1 cellular context compared by ENCODE assay signal in genomic region chr3:5002174-5002870, GRCh38.
TF ChIP-seq lines count a peak whose summit lies in the region.

No MANE protein-coding gene starts in this region.

TF ChIP-seq in HepG2, 621 proteins besides CTCF, POLR2A, EP300 and RAD21:
- TF ChIP-seq GTF3A (CRISPR knock-in tag; conservative IDR thresholded peaks at IDR 0.05): no peak
- TF ChIP-seq EED (CRISPR knock-in tag; IDR thresholded peaks at IDR 0.05): no peak
- no peak for TF ChIP-seq ZNF224 (CRISPR knock-in tag; IDR thresholded peaks at IDR 0.05)
- no peak for TF ChIP-seq ZNF354B (CRISPR knock-in tag; IDR thresholded peaks at IDR 0.05)
- no peak for TF ChIP-seq NFE2L2 (IDR thresholded peaks at IDR 0.05; ENCODE audit: low read length)
- TF ChIP-seq FOXO4 (CRISPR knock-in tag; conservative IDR thresholded peaks at IDR 0.05): no peak
- TF ChIP-seq PBX2 (CRISPR knock-in tag; IDR thresholded peaks at IDR 0.05): no peak
- TF ChIP-seq ZSCAN9 (CRISPR knock-in tag; IDR thresholded peaks at IDR 0.05; ENCODE audit: borderline replicate concordance): no peak
- no peak for TF ChIP-seq FOXA3 (CRISPR knock-in tag; IDR thresholded peaks at IDR 0.05)
- no peak for TF ChIP-seq KDM5B (CRISPR knock-in tag; IDR thresholded peaks at IDR 0.05; ENCODE audit: borderline replicate concordance)
- no peak for TF ChIP-seq PTBP1 (IDR thresholded peaks at IDR 0.05; ENCODE audit: low read depth, low read length, poor library complexity, severe bottlenecking)
- TF ChIP-seq ZNF83 (CRISPR knock-in tag; IDR thresholded peaks at IDR 0.05; ENCODE audit: borderline replicate concordance): no peak
